In the genomic region with DNA sequence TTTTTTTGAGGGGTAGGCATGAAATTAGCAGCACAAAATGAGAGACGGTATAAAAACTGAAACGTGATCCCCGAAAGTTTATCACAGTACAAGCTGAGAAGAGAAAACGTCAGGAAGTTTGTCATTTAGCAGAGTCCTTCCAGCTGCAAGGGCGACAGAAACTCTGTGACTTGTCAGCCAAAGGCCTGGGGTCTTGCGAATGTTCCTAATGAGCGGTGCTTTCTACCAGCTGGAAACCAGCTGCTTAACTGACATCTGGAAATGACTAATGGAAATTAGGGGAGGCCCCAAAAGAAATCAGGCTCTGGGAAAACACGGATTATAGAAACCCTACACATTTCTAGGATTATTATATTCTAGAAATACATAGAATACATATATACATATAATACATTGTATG, we compare ENCODE assay signal across 26 cellular contexts.
"Had no signal": no experiment of that assay in that cellular context is flagged by ENCODE, and none has a peak within 500 bp of the region (broad histone marks: within the 10 kb centered on the region; RNA-seq: fewer than 3 reads in every experiment).

No MANE protein-coding gene starts in this region.

- H3K27me3 ChIP-seq: adrenal gland, body of pancreas, left lung, ovary, uterus had no signal

- ATAC-seq: activated CD4-positive, CD25-positive, alpha-beta regulatory T cell treated with anti-CD3 and anti-CD28 coated beads, Interleukin-2, amount 50 U/mL, for 24 hours; body of pancreas; left lung; sciatic nerve; stimulated activated effector memory CD8-positive, alpha-beta T cell treated with anti-CD3 and anti-CD28 coated beads, Interleukin-12 subunit alpha, Interleukin-12 subunit beta, amount 100 ng/mL, for 72 hours; T-helper 17 cell had no signal

- H3K36me3 ChIP-seq: adrenal gland, left lung, ovary, thoracic aorta, uterus, WERI-Rb-1 had no signal

- FAIRE-seq: endothelial cell of umbilical vein had no signal

- DNase-seq: activated CD4-positive, alpha-beta T cell treated with anti-CD3 and anti-CD28 coated beads for 48 hours; activated CD4-positive, alpha-beta T cell treated with anti-CD3 and anti-CD28 coated beads, Interleukin-2, amount 50 U/mL, for 48 hours; activated CD8-positive, alpha-beta memory T cell treated with anti-CD3 and anti-CD28 coated beads for 24 hours; activated effector memory CD4-positive, alpha-beta T cell treated with anti-CD3 and anti-CD28 coated beads, Interleukin-2, amount 50 U/mL, for 16 hours; activated naive CD4-positive, alpha-beta T cell treated with anti-CD3 and anti-CD28 coated beads for 36 hours; activated naive CD8-positive, alpha-beta T cell treated with anti-CD3 and anti-CD28 coated beads for 36 hours; activated T-cell treated with anti-CD3 and anti-CD28 coated beads, Interleukin-2, amount 50 U/mL, for 1 hour; adrenal gland; aorta; body of pancreas; cortex of kidney; kidney glomerular epithelial cell; left lung; naive B cell; ovary; stimulated activated CD4-positive, alpha-beta T cell treated with anti-CD3 and anti-CD28 coated beads, Interleukin-4, amount 100 ng/mL, for 24 hours; T-helper 17 cell; T1000; uterus; WERI-Rb-1 had no signal

- H3K27ac ChIP-seq: adrenal gland, body of pancreas, left lung, ovary, thoracic aorta, uterus, WERI-Rb-1 had no signal

- H3K9me3 ChIP-seq: adrenal gland, body of pancreas, left lung, ovary, thoracic aorta, uterus had no signal

- H3K4me1 ChIP-seq: uterus had no signal

- H3K4me3 ChIP-seq: adrenal gland, body of pancreas, left lung, ovary, skin epidermis, thoracic aorta, uterus had no signal
